In the genomic region with DNA sequence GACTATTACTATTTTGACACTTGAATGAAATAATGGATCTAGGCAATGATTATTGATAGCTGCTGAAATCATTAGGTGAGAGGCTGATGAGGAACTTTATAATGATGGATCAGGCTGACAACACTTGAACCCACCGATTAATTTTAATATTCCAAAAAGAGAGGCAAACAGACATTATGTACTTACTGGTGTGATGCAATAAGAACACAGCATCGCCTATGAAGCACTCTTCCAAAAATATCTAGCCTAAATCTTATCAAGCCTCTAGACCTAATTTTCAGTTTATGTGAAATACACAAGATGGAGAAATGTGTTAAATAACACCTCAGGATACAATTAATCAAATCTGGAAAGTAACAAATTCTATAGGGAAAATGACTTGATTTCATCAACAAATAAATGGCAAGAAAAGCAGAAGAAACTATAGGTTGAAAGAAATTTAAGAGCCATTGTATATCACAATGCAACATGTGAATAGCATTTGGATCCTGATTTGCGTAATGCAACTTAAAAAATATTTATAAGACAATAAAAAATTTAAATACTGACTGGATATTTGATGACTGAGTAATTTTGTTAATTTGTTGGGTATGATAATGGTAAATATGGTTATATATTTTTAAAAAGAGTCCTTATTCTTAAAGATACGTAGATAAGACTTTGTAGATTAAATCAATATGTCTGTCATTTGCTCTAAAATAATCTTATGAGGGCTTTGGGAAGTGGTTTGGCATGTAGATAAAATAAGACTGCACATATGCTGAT, we compare ENCODE assay signal across 32 cellular contexts.
"Had no signal": no experiment of that assay in that cellular context is flagged by ENCODE, and none has a peak within 500 bp of the region (broad histone marks: within the 10 kb centered on the region; RNA-seq: fewer than 3 reads in every experiment).

No MANE protein-coding gene starts in this region.

- H3K36me3 ChIP-seq: ascending aorta, cardiac muscle cell, colonic mucosa, WERI-Rb-1 had no signal

- ATAC-seq: activated CD4-positive, alpha-beta T cell treated with anti-CD3 and anti-CD28 coated beads for 36 hours; activated CD4-positive, CD25-positive, alpha-beta regulatory T cell treated with anti-CD3 and anti-CD28 coated beads, Interleukin-2, amount 50 U/mL, for 24 hours; activated CD8-positive, alpha-beta memory T cell treated with anti-CD3 and anti-CD28 coated beads, Interleukin-2, amount 10 ng/mL, durations not matched to agents 7 days and 5 days; activated CD8-positive, alpha-beta T cell treated with anti-CD3 and anti-CD28 coated beads, Interleukin-2, amount 10 ng/mL, durations not matched to agents 7 days and 5 days; activated naive CD8-positive, alpha-beta T cell treated with anti-CD3 and anti-CD28 coated beads, Interleukin-2, amount 50 U/mL, for 24 hours; activated T-cell treated with anti-CD3 and anti-CD28 coated beads, Interleukin-2, amount 50 U/mL, for 72 hours; activated T-helper 17 cell treated with anti-CD3 and anti-CD28 coated beads, Interleukin-2, amount 50 U/mL, for 72 hours; WTC11 had no signal

- H3K27ac ChIP-seq: ascending aorta, cardiac muscle cell, colonic mucosa, WERI-Rb-1 had no signal

- FAIRE-seq: bronchial epithelial cell had no signal

- DNase-seq: activated CD4-positive, alpha-beta memory T cell treated with anti-CD3 and anti-CD28 coated beads, Interleukin-2, amount 10 ng/mL, durations not matched to agents 7 days and 5 days; activated CD4-positive, alpha-beta T cell treated with anti-CD3 and anti-CD28 coated beads for 1 hour; activated CD4-positive, alpha-beta T cell treated with anti-CD3 and anti-CD28 coated beads for 36 hours; activated CD4-positive, alpha-beta T cell treated with anti-CD3 and anti-CD28 coated beads for 48 hours; activated CD4-positive, alpha-beta T cell treated with anti-CD3 and anti-CD28 coated beads, Interleukin-2, amount 10 ng/mL, durations not matched to agents 7 days and 5 days; activated CD4-positive, alpha-beta T cell treated with anti-CD3 and anti-CD28 coated beads, Interleukin-2, amount 50 U/mL, for 48 hours; activated CD4-positive, CD25-positive, alpha-beta regulatory T cell; activated CD8-positive, alpha-beta memory T cell treated with anti-CD3 and anti-CD28 coated beads for 24 hours; activated CD8-positive, alpha-beta memory T cell treated with anti-CD3 and anti-CD28 coated beads, Interleukin-2, amount 10 ng/mL, durations not matched to agents 7 days and 5 days; activated CD8-positive, alpha-beta memory T cell treated with anti-CD3 and anti-CD28 coated beads, Interleukin-2, amount 50 U/mL, for 48 hours; activated CD8-positive, alpha-beta T cell treated with anti-CD3 and anti-CD28 coated beads, Interleukin-2, amount 10 ng/mL, durations not matched to agents 7 days and 5 days; activated gamma-delta T cell; activated naive CD4-positive, alpha-beta T cell treated with anti-CD3 and anti-CD28 coated beads, Interleukin-2, amount 10 ng/mL, durations not matched to agents 7 days and 5 days; activated naive CD4-positive, alpha-beta T cell treated with Interleukin-2 at 50 U/mL for 16 hours; activated naive CD8-positive, alpha-beta T cell treated with anti-CD3 and anti-CD28 coated beads, Interleukin-2, amount 10 ng/mL, durations not matched to agents 7 days and 5 days; activated naive CD8-positive, alpha-beta T cell treated with anti-CD3 and anti-CD28 coated beads, Interleukin-2, amount 50 U/mL, for 24 hours; activated T-cell treated with anti-CD3 and anti-CD28 coated beads, Interleukin-2, amount 50 U/mL, for 24 hours; activated T-cell treated with anti-CD3 and anti-CD28 coated beads, Interleukin-2, amount 50 U/mL, for 72 hours; amygdala; anterior cingulate cortex; caudate nucleus; cerebellar nuclear complex; colonic mucosa; T-helper 2 cell; T-helper 9 cell; WERI-Rb-1 had no signal

- H3K4me1 ChIP-seq: ascending aorta, colonic mucosa had no signal

- H3K4me3 ChIP-seq: ascending aorta, cardiac muscle cell, colonic mucosa had no signal

- H3K9me3 ChIP-seq: ascending aorta, colonic mucosa had no signal

- H3K27me3 ChIP-seq: ascending aorta, cardiac muscle cell, colonic mucosa had no signal
